ENCODE assay signal across 9 cellular contexts in genomic region chr2:174023591-174024523, GRCh38. TPM values are rescaled to one million over a fixed set of nuclear protein-coding genes. Genes with fewer than 3 reads are reported as not detected.
A peak's percentile ranks its signal among the peaks of the same experiment; 100 is the strongest.
DNase-seq lines count a peak whose midpoint lies in the region; ATAC-seq and TF ChIP-seq lines count a peak whose summit lies in the region.
"Had no signal": no experiment of that assay in that cellular context is flagged by ENCODE, and none has a peak within 500 bp of the region (broad histone marks: within the 10 kb centered on the region; RNA-seq: fewer than 3 reads in every experiment).

No MANE protein-coding gene starts in this region.

- CTCF ChIA-PET in Panc1 (lab: Charles Lee) = no interaction called here
- CTCF ChIA-PET in naive thymus-derived CD4-positive, alpha-beta T cell (lab: Charles Lee) = no interaction called here

- POLR2A ChIA-PET in Panc1 (lab: Charles Lee) = no interaction called here
- POLR2A ChIA-PET in naive thymus-derived CD4-positive, alpha-beta T cell (lab: Charles Lee) = no interaction called here

- H3K36me3 Mint-ChIP-seq in naive thymus-derived CD4-positive, alpha-beta T cell = no peaks in the 10 kb centered on the region
- H3K36me3 Mint-ChIP-seq: naive B cell had no signal

- H3K27me3 Mint-ChIP-seq in naive thymus-derived CD4-positive, alpha-beta T cell = peaks cover 0 to 3% (median 0%) of the 10 kb centered on the region in 5 donors
- H3K27me3 Mint-ChIP-seq: naive B cell had no signal

- H3K4me1 ChIP-seq in Panc1 (ENCODE audit: control insufficient read depth, insufficient read depth, low read length) (no peaks in the 10 kb centered on the region), duodenal mucosa (ENCODE audit: control insufficient read depth in 1 of 2, insufficient read depth in 2 of 2, low read length in 2 of 2) (peaks cover 11 to 15% of the 10 kb centered on the region in 2 donors), urinary bladder (ENCODE audit: insufficient read depth) (no peaks in the 10 kb centered on the region)
- no peaks in the 10 kb centered on the region for H3K4me1 ChIP-seq in naive thymus-derived CD4-positive, alpha-beta T cell (ENCODE audit: control insufficient read depth in 2 of 2, insufficient read depth in 2 of 2, low read length in 2 of 2)

- DNase-seq in H7 (peak; percentile 84), Panc1 (ENCODE audit: low read depth, low spot score) (no peak), NAMALWA (ENCODE audit: low spot score) (no peak), SHP77 treated with DMSO at 0.1 percent for 48 hours (lab: John Stamatoyannopoulos, UW) (no peak)
- DNase-seq in naive thymus-derived CD4-positive, alpha-beta T cell = no peak
- DNase-seq: naive B cell had no signal

- no TSS peak for BruUV-seq in Panc1 (replicated peaks; lab: Mats Ljungman, UMichigan)

- H3K4me1 Mint-ChIP-seq in naive thymus-derived CD4-positive, alpha-beta T cell = peaks cover 0 to 8% (median 0%) of the 10 kb centered on the region in 7 donors

- H3K9me3 Mint-ChIP-seq in naive thymus-derived CD4-positive, alpha-beta T cell = no peaks in the 10 kb centered on the region
- H3K9me3 Mint-ChIP-seq: naive B cell had no signal

- no peak for TF ChIP-seq CTCF in Panc1 (IDR thresholded peaks at IDR 0.05)

- intact Hi-C loops in Panc1 (cut with micrococcal nuclease; ENCODE audit: unreplicated experiment) = no loop called here
- intact Hi-C loops in naive thymus-derived CD4-positive, alpha-beta T cell (cut with micrococcal nuclease) = loop anchor here in 1 of 2 donors (2.0 kb wide), 1 partner anchor 17 kb away; no protein-coding TSS in a partner anchor

- 36% methylated on average over 18 of the region's 18 CpGs for WGBS in urinary bladder

- no peaks in the 10 kb centered on the region for H3K27me3 ChIP-seq in H7 (ENCODE audit: control insufficient read depth, insufficient read depth, low read length)
- H3K27me3 ChIP-seq in Panc1 (ENCODE audit: control insufficient read depth, insufficient read depth, low read length) = no peaks in the 10 kb centered on the region
- H3K27me3 ChIP-seq in duodenal mucosa (ENCODE audit: control insufficient read depth in 1 of 2, insufficient read depth in 2 of 2, low read length in 2 of 2) = no peaks in the 10 kb centered on the region
- no peaks in the 10 kb centered on the region for H3K27me3 ChIP-seq in naive thymus-derived CD4-positive, alpha-beta T cell (ENCODE audit: control insufficient read depth in 2 of 2, insufficient read depth in 2 of 2, low read length in 2 of 2)

- no peaks in the 10 kb centered on the region for H3K9me3 ChIP-seq in Panc1 (ENCODE audit: control insufficient read depth, insufficient read depth, low read depth, low read length)
- no peaks in the 10 kb centered on the region for H3K9me3 ChIP-seq in duodenal mucosa (ENCODE audit: control insufficient read depth in 1 of 2, low read length in 2 of 2)
- no peaks in the 10 kb centered on the region for H3K9me3 ChIP-seq in naive thymus-derived CD4-positive, alpha-beta T cell (ENCODE audit: control insufficient read depth in 2 of 3, low read length in 3 of 3)

- peak; percentile 49; the same call in 1 of the 2 replicates for ATAC-seq in Panc1
- peak; percentile 84 for ATAC-seq in naive thymus-derived CD4-positive, alpha-beta T cell
- ATAC-seq in HG02588 (IDR thresholded peaks at IDR 0.05; ENCODE audit: unreplicated experiment) = no peak

- H3K27ac Mint-ChIP-seq in naive thymus-derived CD4-positive, alpha-beta T cell = no peak overlapping the region

- no peak overlapping the region for H3K9ac ChIP-seq in duodenal mucosa (ENCODE audit: low read depth in 1 of 2, low read length in 2 of 2)

- H3K4me3 Mint-ChIP-seq in naive thymus-derived CD4-positive, alpha-beta T cell = no peak overlapping the region
- H3K4me3 Mint-ChIP-seq: naive B cell had no signal

- no peak overlapping the region for H3K4me3 ChIP-seq in H7 (ENCODE audit: insufficient read depth, low read depth, low read length)
- H3K4me3 ChIP-seq in Panc1 (ENCODE audit: low read depth in 2 of 2, low read length in 2 of 2) = no peak overlapping the region
- no peak overlapping the region for H3K4me3 ChIP-seq in duodenal mucosa (ENCODE audit: low read depth in 1 of 2, low read length in 2 of 2)
- H3K4me3 ChIP-seq in naive thymus-derived CD4-positive, alpha-beta T cell (ENCODE audit: low read length) = no peak overlapping the region
- H3K4me3 ChIP-seq in urinary bladder (ENCODE audit: low read depth, low read length) = no peak overlapping the region

- in situ Hi-C loops in Panc1 (cut with HindIII; ENCODE audit: low pct_unique_long_range_greater_than_20kb, low sequenced_read_pairs) = no loop called here

- H3K36me3 ChIP-seq in H7 (replicated peaks; ENCODE audit: control insufficient read depth, insufficient read depth, low read length) = no peaks in the 10 kb centered on the region
- no peaks in the 10 kb centered on the region for H3K36me3 ChIP-seq in Panc1 (ENCODE audit: control insufficient read depth, insufficient read depth, low read length)
- no peaks in the 10 kb centered on the region for H3K36me3 ChIP-seq in duodenal mucosa (ENCODE audit: control insufficient read depth in 1 of 2, insufficient read depth in 2 of 2, low read length in 2 of 2)
- H3K36me3 ChIP-seq in naive thymus-derived CD4-positive, alpha-beta T cell (ENCODE audit: control insufficient read depth in 2 of 3, insufficient read depth in 3 of 3, low read length in 3 of 3) = no peaks in the 10 kb centered on the region
- no peaks in the 10 kb centered on the region for H3K36me3 ChIP-seq in urinary bladder (ENCODE audit: insufficient read depth)

- H3K27ac ChIP-seq in Panc1 (ENCODE audit: low read length) = no peak overlapping the region
- peak overlapping the region; percentile 58 for H3K27ac ChIP-seq in duodenal mucosa (ENCODE audit: low read depth, low read length)
- H3K27ac ChIP-seq in naive thymus-derived CD4-positive, alpha-beta T cell (ENCODE audit: low read depth, low read length) = no peak overlapping the region
- peak overlapping the region; percentile 86 for H3K27ac ChIP-seq in urinary bladder (ENCODE audit: low read depth)

RNA-seq across cellular contexts. Expression of gene SP3, which starts 58.7 kb away (rescaled TPM):
- 107 and 129 TPM in 2 replicates for total RNA-seq in H7 (2014; rRNA removed; shearing (Covaris generic))
- total RNA-seq in Panc1 (2021; ENCODE audit: unreplicated experiment) = 80.2 TPM
- 40.3 TPM for polyA plus RNA-seq in Panc1 (2012; ENCODE audit: insufficient read length)
- total RNA-seq in naive thymus-derived CD4-positive, alpha-beta T cell = 100 to 1,000 TPM; 108 to 158 (median 131) TPM
- polyA plus RNA-seq in naive thymus-derived CD4-positive, alpha-beta T cell = 100 to 1,000 TPM in 1 of 2 donors, 10 to 100 TPM in 1; 82.6 to 108 TPM
- total RNA-seq in urinary bladder = 236 TPM
- polyA plus RNA-seq in urinary bladder = 38.8 TPM

Comparison
In these comparisons a context has a peak if more than half of its experiments do, and no peak if none do; other contexts are left out.
1. H3K27ac ChIP-seq: peak in duodenal mucosa (single experiment) and urinary bladder (single experiment); none in Panc1 (single experiment) and naive thymus-derived CD4-positive, alpha-beta T cell (single experiment).